25 cellular contexts compared by ENCODE assay signal in genomic region chr1:180524160-180524914, GRCh38. TPM values are rescaled to one million over a fixed set of nuclear protein-coding genes. Genes with fewer than 3 reads are reported as not detected.
"Had no signal": no experiment of that assay in that cellular context is flagged by ENCODE, and none has a peak within 500 bp of the region (broad histone marks: within the 10 kb centered on the region; RNA-seq: fewer than 3 reads in every experiment).

No MANE protein-coding gene starts in this region.

- H3K4me1 Mint-ChIP-seq: activated naive CD8-positive, alpha-beta T cell treated with anti-CD3 and anti-CD28 coated beads, Interleukin-2, amount 50 U/mL, for 24 hours had no signal

- H3K4me3 ChIP-seq: esophagus muscularis mucosa, hepatocyte, lung, pancreas, sigmoid colon, thoracic aorta, upper lobe of right lung had no signal

- H3K9me3 ChIP-seq: esophagus muscularis mucosa, pancreas, sigmoid colon, thoracic aorta, upper lobe of right lung had no signal

- H3K79me2 ChIP-seq: hepatocyte had no signal

- H3K27ac Mint-ChIP-seq: activated B cell treated with CpG ODN at 0.5 μM for 24 hours; activated CD8-positive, alpha-beta T cell treated with anti-CD3 and anti-CD28 coated beads for 36 hours; activated naive CD4-positive, alpha-beta T cell treated with anti-CD3 and anti-CD28 coated beads for 36 hours; activated naive CD8-positive, alpha-beta T cell treated with anti-CD3 and anti-CD28 coated beads, Interleukin-2, amount 50 U/mL, for 24 hours; activated T-cell treated with anti-CD3 and anti-CD28 coated beads, Interleukin-2, amount 50 U/mL, for 24 hours; naive thymus-derived CD8-positive, alpha-beta T cell; stimulated activated effector memory CD8-positive, alpha-beta T cell treated with anti-CD3 and anti-CD28 coated beads, Interleukin-12 subunit alpha, Interleukin-12 subunit beta, amount 100 ng/mL, for 72 hours; T-cell had no signal

- H2AFZ ChIP-seq: hepatocyte had no signal

- H3K36me3 ChIP-seq: brain microvascular endothelial cell, esophagus muscularis mucosa, pancreas, sigmoid colon, thoracic aorta, upper lobe of right lung had no signal

- H3K4me1 ChIP-seq: sigmoid colon had no signal

- DNase-seq: activated B cell treated with CpG ODN at 0.5 μM for 24 hours; activated CD4-positive, alpha-beta T cell treated with anti-CD3 and anti-CD28 coated beads for 48 hours; activated CD8-positive, alpha-beta T cell treated with anti-CD3 and anti-CD28 coated beads for 36 hours; activated naive CD4-positive, alpha-beta T cell treated with anti-CD3 and anti-CD28 coated beads for 36 hours; activated naive CD8-positive, alpha-beta T cell treated with anti-CD3 and anti-CD28 coated beads, Interleukin-2, amount 50 U/mL, for 24 hours; activated T-cell treated with anti-CD3 and anti-CD28 coated beads, Interleukin-2, amount 50 U/mL, for 24 hours; anterior cingulate cortex; brain microvascular endothelial cell; cerebellar nuclear complex; cortex of kidney; effector CD8-positive, alpha-beta T cell; left cardiac atrium; naive thymus-derived CD8-positive, alpha-beta T cell; pancreas; sigmoid colon; stimulated activated CD4-positive, alpha-beta T cell treated with anti-CD3 and anti-CD28 coated beads, Interleukin-4, amount 100 ng/mL, for 24 hours; T-cell; T-helper 9 cell; upper lobe of right lung had no signal

- ATAC-seq: activated CD8-positive, alpha-beta T cell treated with anti-CD3 and anti-CD28 coated beads for 36 hours; naive thymus-derived CD8-positive, alpha-beta T cell; pancreas; T-cell; upper lobe of right lung had no signal

- H3K27me3 Mint-ChIP-seq: activated B cell treated with CpG ODN at 0.5 μM for 24 hours; activated CD8-positive, alpha-beta T cell treated with anti-CD3 and anti-CD28 coated beads for 36 hours; activated T-cell treated with anti-CD3 and anti-CD28 coated beads, Interleukin-2, amount 50 U/mL, for 24 hours had no signal

- H3K27ac ChIP-seq: brain microvascular endothelial cell, esophagus muscularis mucosa, hepatocyte, pancreas, sigmoid colon, upper lobe of right lung had no signal

- H3K9me3 Mint-ChIP-seq: activated B cell treated with CpG ODN at 0.5 μM for 24 hours; activated CD8-positive, alpha-beta T cell treated with anti-CD3 and anti-CD28 coated beads for 36 hours; activated naive CD4-positive, alpha-beta T cell treated with anti-CD3 and anti-CD28 coated beads for 36 hours; activated naive CD8-positive, alpha-beta T cell treated with anti-CD3 and anti-CD28 coated beads, Interleukin-2, amount 50 U/mL, for 24 hours; activated T-cell treated with anti-CD3 and anti-CD28 coated beads, Interleukin-2, amount 50 U/mL, for 24 hours; naive thymus-derived CD8-positive, alpha-beta T cell; stimulated activated effector memory CD8-positive, alpha-beta T cell treated with anti-CD3 and anti-CD28 coated beads, Interleukin-12 subunit alpha, Interleukin-12 subunit beta, amount 100 ng/mL, for 72 hours; T-cell had no signal

- H3K27me3 ChIP-seq: brain microvascular endothelial cell, esophagus muscularis mucosa, hepatocyte, pancreas, sigmoid colon, upper lobe of right lung had no signal

- H3K4me2 ChIP-seq: hepatocyte had no signal

- H3K4me3 Mint-ChIP-seq: activated B cell treated with CpG ODN at 0.5 μM for 24 hours; activated CD8-positive, alpha-beta T cell treated with anti-CD3 and anti-CD28 coated beads for 36 hours; activated naive CD4-positive, alpha-beta T cell treated with anti-CD3 and anti-CD28 coated beads for 36 hours; activated naive CD8-positive, alpha-beta T cell treated with anti-CD3 and anti-CD28 coated beads, Interleukin-2, amount 50 U/mL, for 24 hours; activated T-cell treated with anti-CD3 and anti-CD28 coated beads, Interleukin-2, amount 50 U/mL, for 24 hours; stimulated activated effector memory CD8-positive, alpha-beta T cell treated with anti-CD3 and anti-CD28 coated beads, Interleukin-12 subunit alpha, Interleukin-12 subunit beta, amount 100 ng/mL, for 72 hours; T-cell had no signal

- H3K36me3 Mint-ChIP-seq: naive thymus-derived CD8-positive, alpha-beta T cell; stimulated activated effector memory CD8-positive, alpha-beta T cell treated with anti-CD3 and anti-CD28 coated beads, Interleukin-12 subunit alpha, Interleukin-12 subunit beta, amount 100 ng/mL, for 72 hours; T-cell had no signal

RNA-seq across cellular contexts. Expression of gene OVAAL, which starts 34.4 kb away (rescaled TPM):
- total RNA-seq: activated B cell treated with CpG ODN at 0.5 μM for 24 hours; activated CD8-positive, alpha-beta T cell treated with anti-CD3 and anti-CD28 coated beads for 36 hours; activated naive CD4-positive, alpha-beta T cell treated with anti-CD3 and anti-CD28 coated beads for 36 hours; esophagus muscularis mucosa; hepatocyte; mononuclear cell; naive thymus-derived CD8-positive, alpha-beta T cell; pancreas; sigmoid colon; T-cell; thoracic aorta; upper lobe of right lung had no signal
- polyA plus RNA-seq: hepatocyte; lung; naive thymus-derived CD8-positive, alpha-beta T cell; pancreas; sigmoid colon had no signal
